1 cellular context compared by ENCODE assay signal in genomic region chr21:41878831-41879189, GRCh38.
TF ChIP-seq lines count a peak whose summit lies in the region.

No MANE protein-coding gene starts in this region.

TF ChIP-seq in H1, 55 proteins besides CTCF, POLR2A, EP300 and RAD21 (continued from another document):
- TF ChIP-seq CTBP2 (IDR thresholded peaks at IDR 0.05; ENCODE audit: borderline replicate concordance, insufficient read depth, insufficient read length, low read length), result no peak
- TF ChIP-seq SRF (IDR thresholded peaks at IDR 0.05; ENCODE audit: low read depth, low read length), result no peak
- peak; percentile 73; the same call in 1 of the 2 replicates for TF ChIP-seq SP1 (IDR thresholded peaks at IDR 0.05; ENCODE audit: low read depth, low read length)
- TF ChIP-seq POLR2AphosphoS5 (IDR thresholded peaks at IDR 0.05; ENCODE audit: low read depth, low read length), result peak; percentile 32
- no peak for TF ChIP-seq ZNF274 (IDR thresholded peaks at IDR 0.05; ENCODE audit: borderline replicate concordance, extremely low read depth, low read length)
- TF ChIP-seq ATF2 (IDR thresholded peaks at IDR 0.05; ENCODE audit: low read length), result no peak
- TF ChIP-seq EZH2 (IDR thresholded peaks at IDR 0.05; ENCODE audit: low read depth, low read length, severe bottlenecking), result no peak
